Comparison of ENCODE assay signal across 2 cellular contexts in genomic region chr1:223825767-223826461, GRCh38.
TF ChIP-seq lines count a peak whose summit lies in the region.

No MANE protein-coding gene starts in this region.

TF ChIP-seq in GM23338, 12 proteins besides CTCF, POLR2A, EP300 and RAD21 (continued from another document):
- TF ChIP-seq REST (IDR thresholded peaks at IDR 0.05; ENCODE audit: unreplicated experiment) (no peak), ZNF331 (CRISPR knock-in tag; IDR thresholded peaks at IDR 0.05; ENCODE audit: low read depth) (no peak), ZNF114 (CRISPR knock-in tag; IDR thresholded peaks at IDR 0.05) (no peak), STAT1 (IDR thresholded peaks at IDR 0.05; ENCODE audit: unreplicated experiment) (no peak), EZH2phosphoT487 (IDR thresholded peaks at IDR 0.05; ENCODE audit: unreplicated experiment) (no peak), POLR2AphosphoS5 (IDR thresholded peaks at IDR 0.05; ENCODE audit: low read depth) (no peak), CREB1 (CRISPR knock-in tag; IDR thresholded peaks at IDR 0.05; ENCODE audit: low read depth) (no peak), EZH2 (IDR thresholded peaks at IDR 0.05; ENCODE audit: low read depth, unreplicated experiment) (no peak), ZNF462 (CRISPR knock-in tag; IDR thresholded peaks at IDR 0.05) (no peak)
- TF ChIP-seq, protein P1, sequence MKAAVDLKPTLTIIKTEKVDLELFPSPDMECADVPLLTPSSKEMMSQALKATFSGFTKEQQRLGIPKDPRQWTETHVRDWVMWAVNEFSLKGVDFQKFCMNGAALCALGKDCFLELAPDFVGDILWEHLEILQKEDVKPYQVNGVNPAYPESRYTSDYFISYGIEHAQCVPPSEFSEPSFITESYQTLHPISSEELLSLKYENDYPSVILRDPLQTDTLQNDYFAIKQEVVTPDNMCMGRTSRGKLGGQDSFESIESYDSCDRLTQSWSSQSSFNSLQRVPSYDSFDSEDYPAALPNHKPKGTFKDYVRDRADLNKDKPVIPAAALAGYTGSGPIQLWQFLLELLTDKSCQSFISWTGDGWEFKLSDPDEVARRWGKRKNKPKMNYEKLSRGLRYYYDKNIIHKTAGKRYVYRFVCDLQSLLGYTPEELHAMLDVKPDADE (IDR thresholded peaks at IDR 0.05), result no peak

TF ChIP-seq in HepG2, 621 proteins besides CTCF, POLR2A, EP300 and RAD21:
- TF ChIP-seq, protein P2, sequence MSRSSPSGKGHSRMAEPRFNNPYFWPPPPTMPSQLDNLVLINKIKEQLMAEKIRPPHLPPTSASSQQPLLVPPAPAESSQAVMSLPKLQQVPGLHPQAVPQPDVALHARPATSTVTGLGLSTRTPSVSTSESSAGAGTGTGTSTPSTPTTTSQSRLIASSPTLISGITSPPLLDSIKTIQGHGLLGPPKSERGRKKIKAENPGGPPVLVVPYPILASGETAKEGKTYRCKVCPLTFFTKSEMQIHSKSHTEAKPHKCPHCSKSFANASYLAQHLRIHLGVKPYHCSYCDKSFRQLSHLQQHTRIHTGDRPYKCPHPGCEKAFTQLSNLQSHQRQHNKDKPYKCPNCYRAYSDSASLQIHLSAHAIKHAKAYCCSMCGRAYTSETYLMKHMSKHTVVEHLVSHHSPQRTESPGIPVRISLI (CRISPR knock-in tag; IDR thresholded peaks at IDR 0.05; ENCODE audit: borderline replicate concordance), result no peak
- peak; percentile 59; the same call in 1 of the 2 replicates for TF ChIP-seq ZNF652 (CRISPR knock-in tag; IDR thresholded peaks at IDR 0.05; ENCODE audit: borderline replicate concordance, low read depth)
- no peak for TF ChIP-seq ZNF616 (CRISPR knock-in tag; IDR thresholded peaks at IDR 0.05; ENCODE audit: low read depth)
- no peak for TF ChIP-seq TAF1 (CRISPR knock-in tag; IDR thresholded peaks at IDR 0.05)
